In genomic region chr1:2611034-2611501, GRCh38 we compare ENCODE assay signal across 8 cellular contexts. TPM values are rescaled to one million over a fixed set of nuclear protein-coding genes. Genes with fewer than 3 reads are reported as not detected.
A peak's percentile ranks its signal among the peaks of the same experiment; 100 is the strongest.
DNase-seq lines count a peak whose midpoint lies in the region; ATAC-seq and TF ChIP-seq lines count a peak whose summit lies in the region.

No MANE protein-coding gene starts in this region.

- H3K9ac ChIP-seq in BLaER1 treated with 17β-estradiol and CSF1 and Interleukin-3, amounts not matched to agents 10 nM and 100 nM: no peak overlapping the region

- 14 to 46% (median 28%) methylated on average over 2 to 24 of the region's 24 CpGs for WGBS in adrenal gland, 4 donors
- 21% methylated on average over 7 of the region's 24 CpGs for whole genome bisulfite sequencing in right lobe of liver (ENCODE audit: insufficient coverage, low coverage, low lambda C conversion rate, missing lambda C conversion rate)

- intact Hi-C loops in adrenal gland (cut with DNase I): no loop called here
- intact Hi-C loops in right lobe of liver (cut with DNase I): no loop called here

- H3K27me3 ChIP-seq in BLaER1 treated with 17β-estradiol and CSF1 and Interleukin-3, amounts not matched to agents 10 nM and 100 nM: no peaks in the 10 kb centered on the region
- H3K27me3 ChIP-seq in adrenal gland: peaks cover 3% of the 10 kb centered on the region
- no peaks in the 10 kb centered on the region for H3K27me3 ChIP-seq in right lobe of liver

- DNase-seq in HPDE6-E6E7 (ENCODE audit: extremely low spot score): peak; percentile 20
- DNase-seq in adrenal gland: peak in 4 of 7 donors; percentile 18 to 45 (median 35)
- DNase-seq in right lobe of liver: peak; percentile 36 to 55 (median 44)
- no peak for DNase-seq in NCI-H524 treated with DMSO at 0.1 percent for 48 hours (lab: John Stamatoyannopoulos, UW)
- no peak for DNase-seq in NCI-H187 (lab: John Stamatoyannopoulos, UW)

- H3K4me2 ChIP-seq in BLaER1 treated with 17β-estradiol and CSF1 and Interleukin-3, amounts not matched to agents 10 nM and 100 nM: peak overlapping the region; percentile 27 to 94 (median 78); a peak in 18 of 22 replicates

- H3K36me3 ChIP-seq in BLaER1 treated with 17β-estradiol and CSF1 and Interleukin-3, amounts not matched to agents 10 nM and 100 nM: no peaks in the 10 kb centered on the region
- H3K36me3 ChIP-seq in adrenal gland (replicated peaks in 1 of 2) (no peaks in the 10 kb centered on the region), right lobe of liver (no peaks in the 10 kb centered on the region)

- TF ChIP-seq POLR2A in adrenal gland (IDR thresholded peaks at IDR 0.05) (no peak), right lobe of liver (IDR thresholded peaks at IDR 0.05) (no peak)

- H3K27ac ChIP-seq in BLaER1 treated with 17β-estradiol and CSF1 and Interleukin-3, amounts not matched to agents 10 nM and 100 nM: no peak overlapping the region
- H3K27ac ChIP-seq in adrenal gland (no peak overlapping the region), right lobe of liver (no peak overlapping the region)

- H3K9me3 ChIP-seq in BLaER1 treated with 17β-estradiol and CSF1 and Interleukin-3, amounts not matched to agents 10 nM and 100 nM (replicated peaks in 1 of 11): peaks cover 30 to 36% (median 33%) of the 10 kb centered on the region in 11 experiments
- H3K9me3 ChIP-seq in adrenal gland (replicated peaks in 1 of 3) (peaks cover 0 to 3% (median 0%) of the 10 kb centered on the region in 3 donors), right lobe of liver (no peaks in the 10 kb centered on the region)

- no peak overlapping the region; a peak in 1 of 20 replicates for H3K4me3 ChIP-seq in BLaER1 treated with 17β-estradiol and CSF1 and Interleukin-3, amounts not matched to agents 10 nM and 100 nM
- H3K4me3 ChIP-seq in adrenal gland (no peak overlapping the region), right lobe of liver (no peak overlapping the region)

- H3K4me1 ChIP-seq in BLaER1 treated with 17β-estradiol and CSF1 and Interleukin-3, amounts not matched to agents 10 nM and 100 nM: peaks cover 0 to 53% (median 39%) of the 10 kb centered on the region in 10 experiments; a peak in 18 of 20 replicates
- H3K4me1 ChIP-seq in adrenal gland (replicated peaks in 1 of 2) (no peaks in the 10 kb centered on the region), right lobe of liver (no peaks in the 10 kb centered on the region)

- TF ChIP-seq CTCF in adrenal gland (IDR thresholded peaks at IDR 0.05) (no peak), right lobe of liver (IDR thresholded peaks at IDR 0.05) (no peak)

- peak in 3 of 4 donors; percentile 27 to 55 (median 28) for ATAC-seq in right lobe of liver
- no peak for ATAC-seq in HG02840 (IDR thresholded peaks at IDR 0.05; ENCODE audit: low FRiP score, unreplicated experiment)
- ATAC-seq in GM19395 (IDR thresholded peaks at IDR 0.05; ENCODE audit: unreplicated experiment): no peak

- peaks cover 0 to 23% (median 0%) of the 10 kb centered on the region in 11 experiments; a peak in 5 of 22 replicates for H4K20me1 ChIP-seq in BLaER1 treated with 17β-estradiol and CSF1 and Interleukin-3, amounts not matched to agents 10 nM and 100 nM

RNA-seq across cellular contexts. Expression of gene MMEL1, which starts 21.7 kb away (rescaled TPM):
- total RNA-seq in adrenal gland (1 to 10 TPM in 7 of 8 donors, under 1 TPM in 1; 0.30 to 4.2 (median 1.6) TPM), right lobe of liver (1 to 10 TPM in 2 of 6 experiments, not detected in 4; 1.2 to 2.0 TPM)
- polyA plus RNA-seq in adrenal gland: 1 to 10 TPM; 2.9 to 8.2 (median 7.4) TPM

RNA-seq across cellular contexts. Expression of gene PRXL2B, which starts 24.5 kb away (rescaled TPM):
- total RNA-seq in adrenal gland: 10 to 100 TPM; 19.9 to 64.0 (median 33.6) TPM
- polyA plus RNA-seq in adrenal gland: 10 to 100 TPM; 19.8 to 39.7 (median 25.8) TPM
- total RNA-seq in right lobe of liver: 10 to 100 TPM in 3 of 6 experiments, 1 to 10 TPM in 3; 5.1 to 18.6 (median 11.1) TPM

RNA-seq across cellular contexts. Expression of gene TNFRSF14, which starts 54.9 kb away (rescaled TPM):
- 100 to 1,000 TPM in 6 of 8 donors, 10 to 100 TPM in 2; 55.2 to 127 (median 116) TPM for total RNA-seq in adrenal gland
- polyA plus RNA-seq in adrenal gland: 100 to 1,000 TPM in 2 of 3 donors, 10 to 100 TPM in 1; 11.6 to 554 (median 238) TPM
- 10 to 100 TPM; 31.0 to 54.8 (median 41.1) TPM for total RNA-seq in right lobe of liver

Comparison
In these comparisons a context has a peak if more than half of its experiments do, and no peak if none do; other contexts are left out.
1. DNase-seq: peak in HPDE6-E6E7 (single experiment), adrenal gland (4 of 7) and right lobe of liver (3 of 3); none in NCI-H524 treated with DMSO at 0.1 percent for 48 hours (single experiment) and NCI-H187 (0 of 2).
2. ATAC-seq: peak in right lobe of liver (3 of 4); none in HG02840 (single experiment) and GM19395 (single experiment).